ENCODE assay signal across 26 cellular contexts in the genomic region with DNA sequence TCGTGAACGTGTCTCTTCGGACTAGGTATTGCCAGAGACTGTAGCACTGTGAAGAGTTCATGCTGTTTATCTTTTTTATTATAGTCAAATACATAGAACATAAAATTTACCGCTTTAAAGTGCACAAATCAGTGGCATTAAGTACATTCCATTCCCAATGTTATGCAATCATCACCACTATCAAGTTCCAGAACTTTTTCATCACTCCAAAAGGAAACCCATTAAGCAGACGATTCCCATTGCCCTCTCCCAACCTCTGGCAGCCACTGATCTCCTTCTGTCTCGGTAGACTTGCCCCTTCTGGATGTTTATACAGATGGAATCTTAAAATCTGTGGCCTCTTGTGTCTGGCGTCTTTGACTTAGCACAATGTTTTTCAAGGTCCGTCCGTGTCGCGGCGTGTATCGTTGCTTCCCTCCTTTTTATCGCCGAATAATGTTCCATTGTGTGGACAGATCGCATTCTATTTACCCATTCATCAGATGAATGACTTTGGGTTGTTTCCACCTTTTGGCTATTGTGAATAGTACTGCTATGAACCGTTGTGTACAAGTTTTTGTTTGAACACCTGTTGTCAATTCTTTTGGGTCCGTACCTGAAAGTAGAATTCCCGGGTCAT. TPM values are rescaled to one million over a fixed set of nuclear protein-coding genes. Genes with fewer than 3 reads are reported as not detected.
DNase-seq lines count a peak whose midpoint lies in the region; ATAC-seq, FAIRE-seq and TF ChIP-seq lines count a peak whose summit lies in the region.
"Had no signal": no experiment of that assay in that cellular context is flagged by ENCODE, and none has a peak within 500 bp of the region (broad histone marks: within the 10 kb centered on the region; RNA-seq: fewer than 3 reads in every experiment).

No MANE protein-coding gene starts in this region.

- no peak overlapping the region for H4K91ac ChIP-seq in neuronal stem cell (ENCODE audit: low read depth, low read length, poor library complexity)

- no peak overlapping the region for H2BK15ac ChIP-seq in neuronal stem cell (ENCODE audit: low read length)

- H3K27ac Mint-ChIP-seq in osteocyte (ENCODE audit: unreplicated experiment): no peak overlapping the region
- H3K27ac Mint-ChIP-seq: activated naive CD4-positive, alpha-beta T cell treated with anti-CD3 and anti-CD28 coated beads for 36 hours; activated T-cell treated with anti-CD3 and anti-CD28 coated beads, Interleukin-2, amount 50 U/mL, for 72 hours; natural killer cell had no signal

- H3K4me1 ChIP-seq in A549 (peaks cover 39% of the 10 kb centered on the region), right cardiac atrium (ENCODE audit: control insufficient read depth, insufficient read depth, low read length) (no peaks in the 10 kb centered on the region), neuronal stem cell (ENCODE audit: control insufficient read depth in 2 of 2, insufficient read depth in 1 of 2, low read depth in 1 of 2, low read length in 2 of 2) (peaks cover 0 to 4% of the 10 kb centered on the region in 2 donors)
- H3K4me1 ChIP-seq: BE2C had no signal

- TF ChIP-seq POLR2A in A549 (IDR thresholded peaks at IDR 0.05; ENCODE audit: low read length): no peak

- peaks cover 21% of the 10 kb centered on the region for H3K27me3 Mint-ChIP-seq in osteocyte (ENCODE audit: unreplicated experiment)

- H3K79me1 ChIP-seq in neuronal stem cell (ENCODE audit: low read depth, low read length): no peaks in the 10 kb centered on the region

- no peak overlapping the region for H2AFZ ChIP-seq in neuronal stem cell (ENCODE audit: low read length)

- H3K4me3 ChIP-seq in A549 (no peak overlapping the region), fibroblast of mammary gland (ENCODE audit: control insufficient read depth, low read depth, low read length) (no peak overlapping the region), right cardiac atrium (ENCODE audit: low read length) (no peak overlapping the region), neuronal stem cell (ENCODE audit: low read length in 2 of 2) (no peak overlapping the region)
- H3K4me3 ChIP-seq: ovary, transverse colon had no signal

- TF ChIP-seq CTCF in A549 (IDR thresholded peaks at IDR 0.05) (no peak), fibroblast of mammary gland (conservative IDR thresholded peaks at IDR 0.05; ENCODE audit: control insufficient read depth, insufficient read depth, low read depth, low read length) (no peak), osteocyte (IDR thresholded peaks at IDR 0.05) (no peak)

- no peak overlapping the region for H2BK12ac ChIP-seq in neuronal stem cell (ENCODE audit: low read length)

- H3K4me2 ChIP-seq in A549 (peak overlapping the region; percentile 85; the same call in 2 of the 3 replicates), neuronal stem cell (ENCODE audit: insufficient read depth, low read length, poor library complexity, severe bottlenecking) (no peak overlapping the region)

- no peak overlapping the region for H2AK5ac ChIP-seq in neuronal stem cell (ENCODE audit: low read depth, low read length)

- H3K9me3 Mint-ChIP-seq in osteocyte (ENCODE audit: unreplicated experiment): no peaks in the 10 kb centered on the region
- H3K9me3 Mint-ChIP-seq: activated naive CD4-positive, alpha-beta T cell treated with anti-CD3 and anti-CD28 coated beads for 36 hours; activated T-cell treated with anti-CD3 and anti-CD28 coated beads, Interleukin-2, amount 50 U/mL, for 72 hours; natural killer cell had no signal

- H2BK120ac ChIP-seq in neuronal stem cell (ENCODE audit: low read depth, low read length): no peak overlapping the region

- H3K9ac ChIP-seq in neuronal stem cell (ENCODE audit: low read depth, low read length, poor library complexity): no peak overlapping the region

- 91% methylated on average over 19 of the region's 19 CpGs for WGBS in A549 (ENCODE audit: missing lambda C conversion rate)
- WGBS in right cardiac atrium: 87% methylated on average over 19 of the region's 19 CpGs
- no CpG with 5 or more reads among the region's 19 CpGs for WGBS in neuronal stem cell (ENCODE audit: extremely low coverage in 2 of 2, insufficient read length in 2 of 2, insufficient replicate concordance in 1 of 2), 2 donors

- intact Hi-C loops in posterior vena cava (cut with DNase I) (no loop called here), right cardiac atrium (cut with DNase I) (no loop called here)

- H3K23ac ChIP-seq in neuronal stem cell (ENCODE audit: low read depth, low read length, poor library complexity): no peak overlapping the region

- ATAC-seq in A549 (no peak), right cardiac atrium (no peak)
- ATAC-seq: activated T-cell treated with anti-CD3 and anti-CD28 coated beads, Interleukin-2, amount 50 U/mL, for 72 hours; left cardiac atrium; natural killer cell had no signal

- H3K9me3 ChIP-seq in A549 (no peaks in the 10 kb centered on the region), right cardiac atrium (ENCODE audit: control insufficient read depth, low read length) (no peaks in the 10 kb centered on the region), neuronal stem cell (replicated peaks in 1 of 2; ENCODE audit: control insufficient read depth in 2 of 2, insufficient read depth in 1 of 2, low read depth in 1 of 2, low read length in 2 of 2) (no peaks in the 10 kb centered on the region)
- H3K9me3 ChIP-seq: BE2C, ovary, transverse colon had no signal

- no peak overlapping the region for H4K8ac ChIP-seq in neuronal stem cell (ENCODE audit: low read depth, low read length)

- no peak for TF ChIP-seq RAD21 in A549 (conservative IDR thresholded peaks at IDR 0.05 in 1 of 2, IDR thresholded peaks at IDR 0.05 in 1 of 2)

- H3K18ac ChIP-seq in neuronal stem cell (ENCODE audit: low read length): no peak overlapping the region

- DNase-seq in A549 (ENCODE audit: low read depth in 1 of 2, low spot score in 1 of 2) (no peak), NCI-H774 (lab: John Stamatoyannopoulos, UW) (peak; percentile 56), fibroblast of mammary gland (ENCODE audit: low read depth) (peak; percentile 15), osteocyte (ENCODE audit: extremely low spot score, unreplicated experiment) (no peak), posterior vena cava (ENCODE audit: low spot score) (no peak), C1 segment of cervical spinal cord (lab: John Stamatoyannopoulos, UW) (no peak), right cardiac atrium (no peak), neuronal stem cell (ENCODE audit: low spot score) (no peak)
- DNase-seq: activated CD4-positive, alpha-beta T cell treated with anti-CD3 and anti-CD28 coated beads for 4 hours; activated naive CD4-positive, alpha-beta T cell treated with anti-CD3 and anti-CD28 coated beads for 36 hours; activated T-cell treated with anti-CD3 and anti-CD28 coated beads, Interleukin-2, amount 50 U/mL, for 72 hours; amygdala; BE2C; GF-D8; GOT3; Kasumi-1; left cardiac atrium; natural killer cell; NCI-H1048; NCI-H1694 treated with DMSO at 0.1 percent for 48 hours; NCI-H2171 treated with DMSO at 0.1 percent for 48 hours; NCI-H524 treated with DMSO at 0.1 percent for 48 hours; ovary; transverse colon had no signal

- POLR2A ChIA-PET in A549 (lab: Yijun Ruan, JAX): no interaction called here

- peaks cover 2% of the 10 kb centered on the region for H3K36me3 Mint-ChIP-seq in osteocyte (ENCODE audit: unreplicated experiment)
- H3K36me3 Mint-ChIP-seq: natural killer cell had no signal

- peak overlapping the region; percentile 10 for H3K4me3 Mint-ChIP-seq in osteocyte (ENCODE audit: unreplicated experiment)
- H3K4me3 Mint-ChIP-seq: activated naive CD4-positive, alpha-beta T cell treated with anti-CD3 and anti-CD28 coated beads for 36 hours; activated T-cell treated with anti-CD3 and anti-CD28 coated beads, Interleukin-2, amount 50 U/mL, for 72 hours; natural killer cell had no signal

- no peak overlapping the region for H3K14ac ChIP-seq in neuronal stem cell (ENCODE audit: low read length)

- no peak overlapping the region for H2BK5ac ChIP-seq in neuronal stem cell (ENCODE audit: low read length)

- H3K27ac ChIP-seq in A549: no peak overlapping the region; a peak in 1 of 6 replicates
- H3K27ac ChIP-seq in right cardiac atrium (ENCODE audit: low read length): no peak overlapping the region
- H3K27ac ChIP-seq in neuronal stem cell (replicated peaks; ENCODE audit: low read length): no peak overlapping the region
- H3K27ac ChIP-seq: ovary, transverse colon had no signal

- no peak for FAIRE-seq in A549 (lab: Jason Lieb, UNC)
- FAIRE-seq: A204.1, GM18507 had no signal

- CTCF ChIA-PET in A549 (lab: Yijun Ruan, JAX): interaction anchor here (1.5 to 3.7 kb wide), 2 partner anchors 12 to 161 kb away, joined by 6 to 11 read pairs; no protein-coding TSS in a partner anchor

- peaks cover 20% of the 10 kb centered on the region for H3K4me1 Mint-ChIP-seq in osteocyte (ENCODE audit: unreplicated experiment)
- H3K4me1 Mint-ChIP-seq: natural killer cell had no signal

- H3K27me3 ChIP-seq in right cardiac atrium (ENCODE audit: control insufficient read depth, insufficient read depth) (no peaks in the 10 kb centered on the region), neuronal stem cell (ENCODE audit: control insufficient read depth in 3 of 3, insufficient read depth in 3 of 3, low read depth in 1 of 3, low read length in 3 of 3) (peaks cover 0 to 55% (median 17%) of the 10 kb centered on the region in 3 experiments)
- H3K27me3 ChIP-seq: ovary had no signal

- H3K4ac ChIP-seq in neuronal stem cell (ENCODE audit: low read length): no peak overlapping the region

- H3K36me3 ChIP-seq in neuronal stem cell (replicated peaks in 1 of 2; ENCODE audit: control insufficient read depth in 2 of 2, insufficient read depth in 2 of 2, low read length in 2 of 2): no peaks in the 10 kb centered on the region
- H3K36me3 ChIP-seq: BE2C, ovary, transverse colon had no signal

- no peak for TF ChIP-seq EP300 in A549 (IDR thresholded peaks at IDR 0.05)

TF ChIP-seq in A549, 52 proteins besides CTCF, POLR2A, EP300 and RAD21:
- TF ChIP-seq CEBPB (IDR thresholded peaks at IDR 0.05): peak in 1 of 2 experiments; percentile 58; a peak in 2 of 4 replicates
- TF ChIP-seq FOSL2 (IDR thresholded peaks at IDR 0.05): no peak
- no peak for TF ChIP-seq FOSL2 (CRISPR knock-in tag; IDR thresholded peaks at IDR 0.05)

RNA-seq across cellular contexts. Expression of a gene that starts 2.7 kb away (rescaled TPM):
- polyA plus RNA-seq in A549 (2011; rRNA removed): 8.9 and 10.1 TPM in 2 replicates
- polyA plus RNA-seq in A549 (2012; cell fraction: cytosol; rRNA removed): 13.2 and 17.1 TPM in 2 replicates
- 23.0 and 32.5 TPM in 2 replicates for polyA plus RNA-seq in A549 (2012; cell fraction: nucleus; rRNA removed)
- polyA plus RNA-seq in A549 (2017; fragmentation: RNase III; extraction: RNeasy Plus Mini Kit Qiagen cat#74134 plus additional on column Dnase treatment): 14.2 to 15.2 TPM (median 14.4 TPM) in 3 replicates
- 5.3 and 11.5 TPM in 2 replicates for polyA minus RNA-seq in A549 (2011; rRNA and poly(A)+ RNA removed)
- total RNA-seq in osteocyte: 7.1 and 8.8 TPM in 2 replicates
- 1 to 10 TPM; 1.6 to 2.0 TPM for total RNA-seq in posterior vena cava
- total RNA-seq in right cardiac atrium: 1 to 10 TPM; 1.5 to 2.2 (median 1.9) TPM
- 0.72 TPM for polyA plus RNA-seq in right cardiac atrium
- polyA plus RNA-seq in neuronal stem cell (2013, experiment 1 of 2): 4.1 TPM
- 4.0 TPM for polyA plus RNA-seq in neuronal stem cell (2013, experiment 2 of 2)

Comparison
In these comparisons a context has a peak if more than half of its experiments do, and no peak if none do; other contexts are left out.
1. DNase-seq: peak in NCI-H774 (single experiment) and fibroblast of mammary gland (single experiment); none in A549 (0 of 2), osteocyte (single experiment), posterior vena cava (single experiment), C1 segment of cervical spinal cord (0 of 14), right cardiac atrium (0 of 3) and neuronal stem cell (single experiment).